2 cellular contexts compared by ENCODE assay signal in the genomic region with DNA sequence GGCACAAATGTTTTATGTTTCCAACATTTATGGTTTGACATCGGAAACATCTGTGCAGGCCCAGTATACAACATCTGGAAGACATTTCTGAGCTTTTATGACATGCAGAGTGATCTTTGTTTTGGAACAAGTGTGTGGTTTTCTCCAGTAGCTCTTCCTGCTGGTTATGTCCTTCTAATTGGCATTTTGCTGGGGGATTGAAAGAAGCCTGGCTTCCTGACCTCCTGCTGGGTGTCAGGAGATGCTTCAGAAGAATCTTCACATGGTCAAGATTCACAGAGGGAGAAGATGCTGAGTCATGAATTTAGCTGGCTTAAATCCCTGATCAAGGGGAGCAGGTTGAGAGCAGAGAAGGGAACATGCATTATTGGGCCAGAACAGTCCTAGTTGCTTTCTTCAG.
A peak's percentile ranks its signal among the peaks of the same experiment; 100 is the strongest.
TF ChIP-seq lines count a peak whose summit lies in the region.

No MANE protein-coding gene starts in this region.

TF ChIP-seq in GM23338, 12 proteins besides CTCF, POLR2A, EP300 and RAD21 (continues in another document):
- TF ChIP-seq EZH2phosphoT487 (IDR thresholded peaks at IDR 0.05; ENCODE audit: unreplicated experiment) (no peak), CREB1 (CRISPR knock-in tag; IDR thresholded peaks at IDR 0.05; ENCODE audit: low read depth) (no peak), ZNF114 (CRISPR knock-in tag; IDR thresholded peaks at IDR 0.05) (no peak), POLR2AphosphoS5 (IDR thresholded peaks at IDR 0.05; ENCODE audit: low read depth) (no peak), STAT1 (IDR thresholded peaks at IDR 0.05; ENCODE audit: unreplicated experiment) (no peak), ZNF331 (CRISPR knock-in tag; IDR thresholded peaks at IDR 0.05; ENCODE audit: low read depth) (no peak), NANOG (IDR thresholded peaks at IDR 0.05; ENCODE audit: borderline replicate concordance) (no peak)
- TF ChIP-seq, protein P1, sequence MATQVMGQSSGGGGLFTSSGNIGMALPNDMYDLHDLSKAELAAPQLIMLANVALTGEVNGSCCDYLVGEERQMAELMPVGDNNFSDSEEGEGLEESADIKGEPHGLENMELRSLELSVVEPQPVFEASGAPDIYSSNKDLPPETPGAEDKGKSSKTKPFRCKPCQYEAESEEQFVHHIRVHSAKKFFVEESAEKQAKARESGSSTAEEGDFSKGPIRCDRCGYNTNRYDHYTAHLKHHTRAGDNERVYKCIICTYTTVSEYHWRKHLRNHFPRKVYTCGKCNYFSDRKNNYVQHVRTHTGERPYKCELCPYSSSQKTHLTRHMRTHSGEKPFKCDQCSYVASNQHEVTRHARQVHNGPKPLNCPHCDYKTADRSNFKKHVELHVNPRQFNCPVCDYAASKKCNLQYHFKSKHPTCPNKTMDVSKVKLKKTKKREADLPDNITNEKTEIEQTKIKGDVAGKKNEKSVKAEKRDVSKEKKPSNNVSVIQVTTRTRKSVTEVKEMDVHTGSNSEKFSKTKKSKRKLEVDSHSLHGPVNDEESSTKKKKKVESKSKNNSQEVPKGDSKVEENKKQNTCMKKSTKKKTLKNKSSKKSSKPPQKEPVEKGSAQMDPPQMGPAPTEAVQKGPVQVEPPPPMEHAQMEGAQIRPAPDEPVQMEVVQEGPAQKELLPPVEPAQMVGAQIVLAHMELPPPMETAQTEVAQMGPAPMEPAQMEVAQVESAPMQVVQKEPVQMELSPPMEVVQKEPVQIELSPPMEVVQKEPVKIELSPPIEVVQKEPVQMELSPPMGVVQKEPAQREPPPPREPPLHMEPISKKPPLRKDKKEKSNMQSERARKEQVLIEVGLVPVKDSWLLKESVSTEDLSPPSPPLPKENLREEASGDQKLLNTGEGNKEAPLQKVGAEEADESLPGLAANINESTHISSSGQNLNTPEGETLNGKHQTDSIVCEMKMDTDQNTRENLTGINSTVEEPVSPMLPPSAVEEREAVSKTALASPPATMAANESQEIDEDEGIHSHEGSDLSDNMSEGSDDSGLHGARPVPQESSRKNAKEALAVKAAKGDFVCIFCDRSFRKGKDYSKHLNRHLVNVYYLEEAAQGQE (IDR thresholded peaks at IDR 0.05; ENCODE audit: unreplicated experiment): no peak
- TF ChIP-seq, protein P2, sequence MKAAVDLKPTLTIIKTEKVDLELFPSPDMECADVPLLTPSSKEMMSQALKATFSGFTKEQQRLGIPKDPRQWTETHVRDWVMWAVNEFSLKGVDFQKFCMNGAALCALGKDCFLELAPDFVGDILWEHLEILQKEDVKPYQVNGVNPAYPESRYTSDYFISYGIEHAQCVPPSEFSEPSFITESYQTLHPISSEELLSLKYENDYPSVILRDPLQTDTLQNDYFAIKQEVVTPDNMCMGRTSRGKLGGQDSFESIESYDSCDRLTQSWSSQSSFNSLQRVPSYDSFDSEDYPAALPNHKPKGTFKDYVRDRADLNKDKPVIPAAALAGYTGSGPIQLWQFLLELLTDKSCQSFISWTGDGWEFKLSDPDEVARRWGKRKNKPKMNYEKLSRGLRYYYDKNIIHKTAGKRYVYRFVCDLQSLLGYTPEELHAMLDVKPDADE (IDR thresholded peaks at IDR 0.05): no peak
- TF ChIP-seq, protein P3, sequence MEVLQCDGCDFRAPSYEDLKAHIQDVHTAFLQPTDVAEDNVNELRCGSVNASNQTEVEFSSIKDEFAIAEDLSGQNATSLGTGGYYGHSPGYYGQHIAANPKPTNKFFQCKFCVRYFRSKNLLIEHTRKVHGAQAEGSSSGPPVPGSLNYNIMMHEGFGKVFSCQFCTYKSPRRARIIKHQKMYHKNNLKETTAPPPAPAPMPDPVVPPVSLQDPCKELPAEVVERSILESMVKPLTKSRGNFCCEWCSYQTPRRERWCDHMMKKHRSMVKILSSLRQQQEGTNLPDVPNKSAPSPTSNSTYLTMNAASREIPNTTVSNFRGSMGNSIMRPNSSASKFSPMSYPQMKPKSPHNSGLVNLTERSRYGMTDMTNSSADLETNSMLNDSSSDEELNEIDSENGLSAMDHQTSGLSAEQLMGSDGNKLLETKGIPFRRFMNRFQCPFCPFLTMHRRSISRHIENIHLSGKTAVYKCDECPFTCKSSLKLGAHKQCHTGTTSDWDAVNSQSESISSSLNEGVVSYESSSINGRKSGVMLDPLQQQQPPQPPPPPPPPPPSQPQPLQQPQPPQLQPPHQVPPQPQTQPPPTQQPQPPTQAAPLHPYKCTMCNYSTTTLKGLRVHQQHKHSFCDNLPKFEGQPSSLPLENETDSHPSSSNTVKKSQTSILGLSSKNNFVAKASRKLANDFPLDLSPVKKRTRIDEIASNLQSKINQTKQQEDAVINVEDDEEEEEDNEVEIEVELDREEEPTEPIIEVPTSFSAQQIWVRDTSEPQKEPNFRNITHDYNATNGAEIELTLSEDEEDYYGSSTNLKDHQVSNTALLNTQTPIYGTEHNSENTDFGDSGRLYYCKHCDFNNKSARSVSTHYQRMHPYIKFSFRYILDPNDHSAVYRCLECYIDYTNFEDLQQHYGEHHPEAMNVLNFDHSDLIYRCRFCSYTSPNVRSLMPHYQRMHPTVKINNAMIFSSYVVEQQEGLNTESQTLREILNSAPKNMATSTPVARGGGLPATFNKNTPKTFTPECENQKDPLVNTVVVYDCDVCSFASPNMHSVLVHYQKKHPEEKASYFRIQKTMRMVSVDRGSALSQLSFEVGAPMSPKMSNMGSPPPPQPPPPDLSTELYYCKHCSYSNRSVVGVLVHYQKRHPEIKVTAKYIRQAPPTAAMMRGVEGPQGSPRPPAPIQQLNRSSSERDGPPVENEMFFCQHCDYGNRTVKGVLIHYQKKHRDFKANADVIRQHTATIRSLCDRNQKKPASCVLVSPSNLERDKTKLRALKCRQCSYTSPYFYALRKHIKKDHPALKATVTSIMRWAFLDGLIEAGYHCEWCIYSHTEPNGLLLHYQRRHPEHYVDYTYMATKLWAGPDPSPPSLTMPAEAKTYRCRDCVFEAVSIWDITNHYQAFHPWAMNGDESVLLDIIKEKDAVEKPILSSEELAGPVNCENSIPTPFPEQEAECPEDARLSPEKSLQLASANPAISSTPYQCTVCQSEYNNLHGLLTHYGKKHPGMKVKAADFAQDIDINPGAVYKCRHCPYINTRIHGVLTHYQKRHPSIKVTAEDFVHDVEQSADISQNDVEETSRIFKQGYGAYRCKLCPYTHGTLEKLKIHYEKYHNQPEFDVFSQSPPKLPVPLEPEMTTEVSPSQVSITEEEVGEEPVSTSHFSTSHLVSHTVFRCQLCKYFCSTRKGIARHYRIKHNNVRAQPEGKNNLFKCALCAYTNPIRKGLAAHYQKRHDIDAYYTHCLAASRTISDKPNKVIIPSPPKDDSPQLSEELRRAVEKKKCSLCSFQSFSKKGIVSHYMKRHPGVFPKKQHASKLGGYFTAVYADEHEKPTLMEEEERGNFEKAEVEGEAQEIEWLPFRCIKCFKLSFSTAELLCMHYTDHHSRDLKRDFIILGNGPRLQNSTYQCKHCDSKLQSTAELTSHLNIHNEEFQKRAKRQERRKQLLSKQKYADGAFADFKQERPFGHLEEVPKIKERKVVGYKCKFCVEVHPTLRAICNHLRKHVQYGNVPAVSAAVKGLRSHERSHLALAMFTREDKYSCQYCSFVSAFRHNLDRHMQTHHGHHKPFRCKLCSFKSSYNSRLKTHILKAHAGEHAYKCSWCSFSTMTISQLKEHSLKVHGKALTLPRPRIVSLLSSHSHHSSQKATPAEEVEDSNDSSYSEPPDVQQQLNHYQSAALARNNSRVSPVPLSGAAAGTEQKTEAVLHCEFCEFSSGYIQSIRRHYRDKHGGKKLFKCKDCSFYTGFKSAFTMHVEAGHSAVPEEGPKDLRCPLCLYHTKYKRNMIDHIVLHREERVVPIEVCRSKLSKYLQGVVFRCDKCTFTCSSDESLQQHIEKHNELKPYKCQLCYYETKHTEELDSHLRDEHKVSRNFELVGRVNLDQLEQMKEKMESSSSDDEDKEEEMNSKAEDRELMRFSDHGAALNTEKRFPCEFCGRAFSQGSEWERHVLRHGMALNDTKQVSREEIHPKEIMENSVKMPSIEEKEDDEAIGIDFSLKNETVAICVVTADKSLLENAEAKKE (CRISPR knock-in tag; IDR thresholded peaks at IDR 0.05): no peak

TF ChIP-seq in K562, 482 proteins besides CTCF, POLR2A, EP300 and RAD21:
- TF ChIP-seq MAFK (IDR thresholded peaks at IDR 0.05; ENCODE audit: low read length) (peak; percentile 59), ZC3H4 (CRISPR knock-in tag; IDR thresholded peaks at IDR 0.05; ENCODE audit: borderline replicate concordance) (no peak), SP1 (CRISPR knock-in tag; IDR thresholded peaks at IDR 0.05) (no peak), C11orf30 (IDR thresholded peaks at IDR 0.05; ENCODE audit: low read depth) (peak; percentile 61), MAFF (IDR thresholded peaks at IDR 0.05; ENCODE audit: low read length) (peak; percentile 67), KAT8 (IDR thresholded peaks at IDR 0.05; ENCODE audit: low read depth) (no peak), ZNF316 (IDR thresholded peaks at IDR 0.05) (peak; percentile 70), MAFG (tag; conservative IDR thresholded peaks at IDR 0.05) (peak; percentile 52; the same call in 1 of the 2 replicates)
TF ChIP-seq in K562: peak in this region for 5.
